22 cellular contexts compared by ENCODE assay signal in the genomic region with DNA sequence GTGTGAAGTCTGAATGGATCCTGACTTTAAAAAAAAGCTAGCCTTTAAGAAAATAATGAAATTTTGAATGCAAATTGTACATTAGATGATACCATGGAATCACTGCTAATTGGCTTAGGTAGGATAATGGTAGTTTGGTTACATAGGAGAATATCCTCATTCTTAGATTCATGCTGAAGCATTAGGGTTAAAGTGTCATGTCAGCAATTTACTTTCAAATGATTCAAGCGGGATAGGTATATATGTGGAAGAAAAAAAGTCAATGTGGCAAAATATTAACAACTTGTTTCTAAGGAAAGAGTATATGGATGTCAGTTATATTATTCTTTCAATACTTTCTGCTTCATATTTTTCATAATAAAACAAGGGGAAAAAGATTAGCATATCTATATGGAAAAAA. TPM values are rescaled to one million over a fixed set of nuclear protein-coding genes. Genes with fewer than 3 reads are reported as not detected.
A peak's percentile ranks its signal among the peaks of the same experiment; 100 is the strongest.
DNase-seq lines count a peak whose midpoint lies in the region; ATAC-seq, FAIRE-seq and TF ChIP-seq lines count a peak whose summit lies in the region.
"Had no signal": no experiment of that assay in that cellular context is flagged by ENCODE, and none has a peak within 500 bp of the region (broad histone marks: within the 10 kb centered on the region; RNA-seq: fewer than 3 reads in every experiment).

No MANE protein-coding gene starts in this region.

- H3K79me1 ChIP-seq in IMR-90 (ENCODE audit: low read depth in 1 of 2, low read length in 2 of 2) = peaks cover 13 to 22% of the 10 kb centered on the region in 2 experiments

- H4K8ac ChIP-seq in IMR-90 (ENCODE audit: low read depth in 2 of 2, low read length in 2 of 2) = no peak overlapping the region

- peaks cover 9% of the 10 kb centered on the region for H3K4me1 ChIP-seq in HepG2 (ENCODE audit: insufficient read depth, low read length)
- peaks cover 0 to 33% (median 6%) of the 10 kb centered on the region in 4 donors for H3K4me1 ChIP-seq in right lobe of liver
- peaks cover 5% of the 10 kb centered on the region for H3K4me1 ChIP-seq in IMR-90 (ENCODE audit: control insufficient read depth, insufficient read depth, low read length)
- H3K4me1 ChIP-seq: BE2C; BLaER1 treated with 17β-estradiol and CSF1 and Interleukin-3, amounts not matched to agents 10 nM and 100 nM had no signal

- in situ Hi-C loops in HepG2 (cut with HindIII; ENCODE audit: extremely low pct_ligation_motif_present, low pct_unique_long_range_greater_than_20kb) (no loop called here), IMR-90 (cut with MboI; ENCODE audit: low sequenced_read_pairs) (no loop called here)

- H3K18ac ChIP-seq in IMR-90 (ENCODE audit: low read depth, low read length) = no peak overlapping the region

- H3K23ac ChIP-seq in IMR-90 (ENCODE audit: low read depth, low read length) = no peak overlapping the region

- no peak for FAIRE-seq in HepG2 (lab: Jason Lieb, UNC)
- FAIRE-seq: GM12892, GM19239 had no signal

- TF ChIP-seq EP300 in HepG2 (IDR thresholded peaks at IDR 0.05; ENCODE audit: low read depth in 2 of 2, low read length in 2 of 2) (no peak), HepG2 (CRISPR knock-in tag; IDR thresholded peaks at IDR 0.05; ENCODE audit: borderline replicate concordance) (no peak)

- no peaks in the 10 kb centered on the region for H3K9me3 Mint-ChIP-seq in memory B cell
- H3K9me3 Mint-ChIP-seq: CD4-positive, alpha-beta T cell; CD8-positive, alpha-beta memory T cell; HFFc6 had no signal

- ATAC-seq in HepG2 (no peak), right lobe of liver (no peak), IMR-90 (ENCODE audit: low read depth) (no peak), memory B cell (ENCODE audit: low read depth) (no peak), HG03095 (IDR thresholded peaks at IDR 0.05; ENCODE audit: unreplicated experiment) (no peak)

- WGBS in HepG2 (ENCODE audit: low lambda C conversion rate) = 100% methylated on average over 1 of the region's 1 CpG
- 88% methylated on average over 1 of the region's 1 CpG for WGBS in right lobe of liver (ENCODE audit: insufficient coverage, low coverage, low lambda C conversion rate, missing lambda C conversion rate)
- no CpG with 5 or more reads among the region's 1 CpG for WGBS in IMR-90 (ENCODE audit: extremely low coverage in 2 of 2, insufficient read length in 1 of 2), 2 experiments

- TF ChIP-seq POLR2A in HepG2 (IDR thresholded peaks at IDR 0.05; ENCODE audit: insufficient read depth in 1 of 2, low read depth in 2 of 2, low read length in 2 of 2) = no peak
- TF ChIP-seq POLR2A in right lobe of liver (IDR thresholded peaks at IDR 0.05) = no peak
- no peak for TF ChIP-seq POLR2A in IMR-90 (IDR thresholded peaks at IDR 0.05; ENCODE audit: low read depth, low read length)

- no peak overlapping the region for H3K56ac ChIP-seq in IMR-90 (ENCODE audit: extremely low read depth, insufficient read depth, low read length)

- H3K79me2 ChIP-seq in HepG2 (ENCODE audit: insufficient read depth, low read length) = peaks cover 2% of the 10 kb centered on the region

- no peak overlapping the region for H4K91ac ChIP-seq in IMR-90 (ENCODE audit: insufficient read depth, low read depth, low read length)

- H3K9me3 ChIP-seq in HepG2 (ENCODE audit: low read length) (no peaks in the 10 kb centered on the region), right lobe of liver (no peaks in the 10 kb centered on the region), IMR-90 (ENCODE audit: control insufficient read depth, insufficient read depth, low read length) (no peaks in the 10 kb centered on the region)
- H3K9me3 ChIP-seq: BE2C; BLaER1 treated with 17β-estradiol and CSF1 and Interleukin-3, amounts not matched to agents 10 nM and 100 nM; HAP-1 had no signal

- BruUV-seq in HepG2 (replicated peaks; lab: Mats Ljungman, UMichigan) (no TSS peak), IMR-90 (replicated peaks; lab: Mats Ljungman, UMichigan) (no TSS peak)

- no peak overlapping the region for H3K9ac ChIP-seq in HepG2 (ENCODE audit: insufficient read depth, low read depth, low read length)
- H3K9ac ChIP-seq in IMR-90 (ENCODE audit: low read depth, low read length) = no peak overlapping the region
- H3K9ac ChIP-seq: BLaER1 treated with 17β-estradiol and CSF1 and Interleukin-3, amounts not matched to agents 10 nM and 100 nM; GM23248 had no signal

- no peak overlapping the region for H2BK15ac ChIP-seq in IMR-90 (ENCODE audit: low read depth, low read length)

- H3K4me2 ChIP-seq in HepG2 (ENCODE audit: low read depth, low read length) (no peak overlapping the region), IMR-90 (ENCODE audit: low read depth, low read length) (no peak overlapping the region)
- H3K4me2 ChIP-seq: BLaER1 treated with 17β-estradiol and CSF1 and Interleukin-3, amounts not matched to agents 10 nM and 100 nM had no signal

- dilution Hi-C loops in IMR-90 (cut with HindIII; ENCODE audit: low sequenced_read_pairs, unreplicated experiment) = no loop called here

- no peak overlapping the region for H2AK5ac ChIP-seq in IMR-90 (ENCODE audit: low read depth, low read length)

- POLR2A ChIA-PET in HepG2 (lab: Yijun Ruan, JAX) (interaction anchor here (1.2 to 1.9 kb wide), 2 partner anchors 7 to 37 kb away, joined by 4 to 9 read pairs; partner anchors contain the start of gene HIBADH), IMR-90 (lab: Charles Lee; ENCODE audit: unreplicated experiment) (no interaction called here)

- H3K27me3 Mint-ChIP-seq in memory B cell = no peaks in the 10 kb centered on the region
- H3K27me3 Mint-ChIP-seq: CD4-positive, alpha-beta T cell; CD8-positive, alpha-beta memory T cell had no signal

- H3K36me3 Mint-ChIP-seq in memory B cell = peaks cover 13% of the 10 kb centered on the region

- H4K20me1 ChIP-seq in HepG2 (ENCODE audit: insufficient read depth, low read length) (no peaks in the 10 kb centered on the region), IMR-90 (ENCODE audit: insufficient read depth, low read length) (no peaks in the 10 kb centered on the region)
- H4K20me1 ChIP-seq: BLaER1 treated with 17β-estradiol and CSF1 and Interleukin-3, amounts not matched to agents 10 nM and 100 nM had no signal

- no peak overlapping the region for H2BK120ac ChIP-seq in IMR-90 (ENCODE audit: low read depth, low read length)

- DNase-seq in HepG2 (ENCODE audit: low spot score) (no peak), right lobe of liver (no peak), IMR-90 (no peak), memory B cell (ENCODE audit: low spot score in 2 of 2) (no peak), anterior cingulate cortex (lab: John Stamatoyannopoulos, UW) (no peak), medulla oblongata (ENCODE audit: extremely low spot score) (no peak)
- DNase-seq: ACHN; AML-193; BE2C; CD4-positive, alpha-beta T cell; CD8-positive, alpha-beta memory T cell; DMS53; DMS79 treated with DMSO at 0.1 percent for 48 hours; GM23248; HFFc6 had no signal

- H3K4me3 Mint-ChIP-seq in memory B cell = no peak overlapping the region
- H3K4me3 Mint-ChIP-seq: CD14-positive monocyte; CD4-positive, alpha-beta T cell; CD8-positive, alpha-beta memory T cell; HFFc6 had no signal

- no peak overlapping the region for H2BK5ac ChIP-seq in IMR-90 (ENCODE audit: low read depth, low read length, poor library complexity, severe bottlenecking)

- no peak overlapping the region for H4K5ac ChIP-seq in IMR-90 (ENCODE audit: low read depth, low read length)

- peak overlapping the region; percentile 4 for H3K27ac Mint-ChIP-seq in memory B cell
- H3K27ac Mint-ChIP-seq: CD4-positive, alpha-beta T cell; CD8-positive, alpha-beta memory T cell; HFFc6 had no signal

- no peak overlapping the region for H3K27ac ChIP-seq in HepG2 (ENCODE audit: extremely low read length, insufficient read depth, low read length)
- no peak overlapping the region for H3K27ac ChIP-seq in right lobe of liver
- no peak overlapping the region for H3K27ac ChIP-seq in IMR-90 (ENCODE audit: insufficient read depth, low read length)
- H3K27ac ChIP-seq: 22Rv1; BLaER1 treated with 17β-estradiol and CSF1 and Interleukin-3, amounts not matched to agents 10 nM and 100 nM; GM23248 had no signal

- intact Hi-C loops in HepG2 (cut with micrococcal nuclease; ENCODE audit: unreplicated experiment) = no loop called here
- intact Hi-C loops in right lobe of liver (cut with DNase I) = no loop called here
- intact Hi-C loops in IMR-90 (cut with micrococcal nuclease) = no loop called here

- H3K14ac ChIP-seq in IMR-90 (replicated peaks; ENCODE audit: low read depth, low read length) = no peak overlapping the region

- H3K27me3 ChIP-seq in HepG2 (ENCODE audit: control insufficient read depth in 1 of 2, insufficient read depth in 2 of 2, low read length in 2 of 2) (no peaks in the 10 kb centered on the region), right lobe of liver (no peaks in the 10 kb centered on the region), IMR-90 (ENCODE audit: control insufficient read depth, insufficient read depth, low read length) (no peaks in the 10 kb centered on the region)
- H3K27me3 ChIP-seq: BE2C; BLaER1 treated with 17β-estradiol and CSF1 and Interleukin-3, amounts not matched to agents 10 nM and 100 nM had no signal

- peaks cover 4% of the 10 kb centered on the region; the same call in 1 of the 2 replicates for H3K9me1 ChIP-seq in IMR-90 (ENCODE audit: insufficient read depth, low read length)

- H2AK9ac ChIP-seq in IMR-90 (replicated peaks; ENCODE audit: low read depth, low read length, poor library complexity) = no peak overlapping the region

- TF ChIP-seq RAD21 in HepG2 (CRISPR knock-in tag; IDR thresholded peaks at IDR 0.05) = no peak
- no peak for TF ChIP-seq RAD21 in IMR-90 (IDR thresholded peaks at IDR 0.05; ENCODE audit: low read length)

- H2AFZ ChIP-seq in HepG2 (ENCODE audit: low read length) (no peak overlapping the region), IMR-90 (replicated peaks; ENCODE audit: low read length, poor library complexity) (no peak overlapping the region)
- H2AFZ ChIP-seq: GM23248 had no signal

- no peak overlapping the region for H3K4ac ChIP-seq in IMR-90 (ENCODE audit: low read depth, low read length)

- peaks cover 11% of the 10 kb centered on the region for H3K4me1 Mint-ChIP-seq in memory B cell
- H3K4me1 Mint-ChIP-seq: CD14-positive monocyte had no signal

- H3K36me3 ChIP-seq in HepG2 (replicated peaks in 1 of 2; ENCODE audit: control insufficient read depth in 1 of 2, insufficient read depth in 2 of 2, low read length in 2 of 2) (no peaks in the 10 kb centered on the region; a peak in 1 of 5 replicates), right lobe of liver (no peaks in the 10 kb centered on the region), IMR-90 (ENCODE audit: control insufficient read depth, insufficient read depth, low read length) (no peaks in the 10 kb centered on the region)
- H3K36me3 ChIP-seq: BE2C had no signal

- CTCF ChIA-PET in HepG2 (lab: Yijun Ruan, JAX; ENCODE audit: low intra/inter-chr PET ratio, low total read pairs) = no interaction called here
- CTCF ChIA-PET in IMR-90 (lab: Yijun Ruan, JAX) = interaction anchor here (0.7 kb wide), 1 partner anchor 540 kb away, joined by 3 read pairs; no protein-coding TSS in a partner anchor

- H2BK20ac ChIP-seq in IMR-90 (ENCODE audit: low read depth, low read length) = no peak overlapping the region

- TF ChIP-seq CTCF in HepG2 (CRISPR knock-in tag; IDR thresholded peaks at IDR 0.05) (no peak), right lobe of liver (IDR thresholded peaks at IDR 0.05) (no peak), IMR-90 (conservative IDR thresholded peaks at IDR 0.05; ENCODE audit: low read depth, low read length) (no peak)

- H3K4me3 ChIP-seq in HepG2 (replicated peaks in 1 of 3; ENCODE audit: insufficient read depth in 1 of 3, low read depth in 2 of 3, low read length in 3 of 3) = no peak overlapping the region
- no peak overlapping the region for H3K4me3 ChIP-seq in right lobe of liver
- H3K4me3 ChIP-seq in IMR-90 (ENCODE audit: insufficient read depth, low read depth, low read length) = no peak overlapping the region
- H3K4me3 ChIP-seq: BLaER1 treated with 17β-estradiol and CSF1 and Interleukin-3, amounts not matched to agents 10 nM and 100 nM; GM23248; HAP-1 had no signal

RNA-seq across cellular contexts. Expression of gene HIBADH, which starts 7.5 kb away (rescaled TPM):
- total RNA-seq in HepG2 (2016; rRNA removed; fragmentation: Illumina TruSeq; extraction: Trizol) = 59.5 and 75.2 TPM in 2 replicates
- total RNA-seq in HepG2 (2016; cell fraction: cytosol; rRNA removed; fragmentation: Illumina TruSeq; extraction: Trizol; ENCODE audit: low read depth) = 18.4 and 19.7 TPM in 2 replicates
- total RNA-seq in HepG2 (2016; cell fraction: insoluble cytoplasmic fraction; rRNA removed; fragmentation: Illumina TruSeq; extraction: Trizol) = 58.9 and 80.7 TPM in 2 replicates
- total RNA-seq in HepG2 (2016; cell fraction: membrane; rRNA removed; fragmentation: Illumina TruSeq; extraction: Trizol) = 28.1 and 29.5 TPM in 2 replicates
- total RNA-seq in HepG2 (2016; cell fraction: nucleus; rRNA removed; fragmentation: Illumina TruSeq; extraction: Trizol) = 35.3 and 35.9 TPM in 2 replicates
- 38.3 and 49.9 TPM in 2 replicates for polyA plus RNA-seq in HepG2 (2011; rRNA removed)
- 33.7 and 40.2 TPM in 2 replicates for polyA plus RNA-seq in HepG2 (2011; cell fraction: cytosol; rRNA removed)
- 11.1 and 14.5 TPM in 2 replicates for polyA plus RNA-seq in HepG2 (2011; cell fraction: nucleus; rRNA removed)
- polyA plus RNA-seq in HepG2 (2012) = 25.4 and 35.3 TPM in 2 replicates
- 9.2 and 10.5 TPM in 2 replicates for polyA plus RNA-seq in HepG2 (2016; cell fraction: cytosol; fragmentation: Illumina TruSeq; extraction: Trizol; ENCODE audit: low read depth)
- 92.1 and 102 TPM in 2 replicates for polyA plus RNA-seq in HepG2 (2016; cell fraction: insoluble cytoplasmic fraction; fragmentation: Illumina TruSeq; extraction: Trizol; ENCODE audit: low read depth)
- 20.4 and 23.5 TPM in 2 replicates for polyA plus RNA-seq in HepG2 (2016; cell fraction: membrane; fragmentation: Illumina TruSeq; extraction: Trizol; ENCODE audit: low read depth)
- polyA plus RNA-seq in HepG2 (2016; cell fraction: nucleus; fragmentation: Illumina TruSeq; extraction: Trizol; ENCODE audit: insufficient read depth, low read depth) = 41.6 and 44.3 TPM in 2 replicates
- polyA minus RNA-seq in HepG2 (2011; rRNA and poly(A)+ RNA removed; ENCODE audit: low replicate concordance) = 16.6 and 21.9 TPM in 2 replicates
- polyA minus RNA-seq in HepG2 (2011; cell fraction: cytosol; rRNA and poly(A)+ RNA removed) = 15.9 and 16.9 TPM in 2 replicates
- polyA minus RNA-seq in HepG2 (2011; cell fraction: nucleus; rRNA and poly(A)+ RNA removed) = 23.2 and 25.1 TPM in 2 replicates
- total RNA-seq in right lobe of liver = 100 to 1,000 TPM in 1 of 6 experiments, 10 to 100 TPM in 5; 64.9 to 143 (median 67.2) TPM
- total RNA-seq in IMR-90 (2012; rRNA removed) = 36.6 and 45.5 TPM in 2 replicates
- polyA plus RNA-seq in IMR-90 (2012; rRNA removed) = 43.9 and 52.5 TPM in 2 replicates
- polyA plus RNA-seq in IMR-90 (2012; cell fraction: cytosol; rRNA removed) = 19.4 and 29.9 TPM in 2 replicates
- polyA plus RNA-seq in IMR-90 (2012; cell fraction: nucleus; rRNA removed; ENCODE audit: low replicate concordance) = 4.4 and 19.8 TPM in 2 replicates
